24 cellular contexts compared by ENCODE assay signal in genomic region chr12:76041406-76041805, GRCh38.
"Had no signal": no experiment of that assay in that cellular context is flagged by ENCODE, and none has a peak within 500 bp of the region (broad histone marks: within the 10 kb centered on the region; RNA-seq: fewer than 3 reads in every experiment).

No MANE protein-coding gene starts in this region.

- H3K9me3 ChIP-seq: esophagus muscularis mucosa, gastroesophageal sphincter, heart right ventricle, mucosa of descending colon, tibial artery, uterus had no signal

- H3K4me1 ChIP-seq: uterus had no signal

- H3K9me3 Mint-ChIP-seq: activated naive CD4-positive, alpha-beta T cell treated with anti-CD3 and anti-CD28 coated beads, Interleukin-2, amount 50 U/mL, for 24 hours; immature natural killer cell; memory B cell; naive B cell; neural crest cell had no signal

- H3K27me3 Mint-ChIP-seq: activated naive CD4-positive, alpha-beta T cell treated with anti-CD3 and anti-CD28 coated beads, Interleukin-2, amount 50 U/mL, for 24 hours; memory B cell; naive B cell; progenitor cell of endocrine pancreas had no signal

- H3K36me3 ChIP-seq: uterus had no signal

- H3K4me3 ChIP-seq: esophagus muscularis mucosa, gastroesophageal sphincter, heart right ventricle, mucosa of descending colon, tibial artery, uterus had no signal

- H3K27me3 ChIP-seq: esophagus muscularis mucosa, gastroesophageal sphincter, heart right ventricle, tibial artery, uterus had no signal

- FAIRE-seq: endothelial cell of umbilical vein had no signal

- DNase-seq: activated CD4-positive, CD25-positive, alpha-beta regulatory T cell treated with anti-CD3 and anti-CD28 coated beads, Interleukin-2, amount 50 U/mL, for 72 hours; activated CD8-positive, alpha-beta memory T cell treated with anti-CD3 and anti-CD28 coated beads for 24 hours; activated CD8-positive, alpha-beta memory T cell treated with anti-CD3 and anti-CD28 coated beads, Interleukin-2, amount 50 U/mL, for 48 hours; activated effector memory CD4-positive, alpha-beta T cell treated with Interleukin-2 at 50 U/mL for 16 hours; activated T-cell treated with anti-CD3 and anti-CD28 coated beads, Interleukin-2, amount 50 U/mL, for 48 hours; effector CD8-positive, alpha-beta T cell; heart right ventricle; immature natural killer cell; kidney glomerular epithelial cell; mucosa of descending colon; naive B cell; stimulated activated CD4-positive, alpha-beta T cell treated with anti-CD3 and anti-CD28 coated beads, Interleukin-12 subunit alpha, Interleukin-12 subunit beta, amount 100 ng/mL, for 4 hours; stimulated activated CD4-positive, alpha-beta T cell treated with anti-CD3 and anti-CD28 coated beads, Interleukin-1b, Interleukin-23, amount 100 ng/mL, for 48 hours; stimulated activated CD8-positive, alpha-beta memory T cell treated with anti-CD3 and anti-CD28 coated beads, Interleukin-4, amount 100 ng/mL, for 48 hours; stimulated activated naive CD4-positive, alpha-beta T cell; tibial artery; uterus had no signal

- H3K4me3 Mint-ChIP-seq: activated naive CD4-positive, alpha-beta T cell treated with anti-CD3 and anti-CD28 coated beads, Interleukin-2, amount 50 U/mL, for 24 hours; immature natural killer cell; memory B cell; naive B cell; neural crest cell had no signal

- H3K27ac Mint-ChIP-seq: activated naive CD4-positive, alpha-beta T cell treated with anti-CD3 and anti-CD28 coated beads, Interleukin-2, amount 50 U/mL, for 24 hours; immature natural killer cell; memory B cell; naive B cell; progenitor cell of endocrine pancreas had no signal

- H3K27ac ChIP-seq: esophagus muscularis mucosa, gastroesophageal sphincter, heart right ventricle, tibial artery, uterus had no signal

- H3K36me3 Mint-ChIP-seq: immature natural killer cell, memory B cell had no signal

- ATAC-seq: gastroesophageal sphincter, heart right ventricle, mucosa of descending colon had no signal
